9 cellular contexts compared by ENCODE assay signal in genomic region chr9:109014267-109015025, GRCh38. TPM values are rescaled to one million over a fixed set of nuclear protein-coding genes. Genes with fewer than 3 reads are reported as not detected.
DNase-seq lines count a peak whose midpoint lies in the region; ATAC-seq, FAIRE-seq and TF ChIP-seq lines count a peak whose summit lies in the region.
"Had no signal": no experiment of that assay in that cellular context is flagged by ENCODE, and none has a peak within 500 bp of the region (broad histone marks: within the 10 kb centered on the region; RNA-seq: fewer than 3 reads in every experiment).

No MANE protein-coding gene starts in this region.

- FAIRE-seq in bronchial epithelial cell (lab: Jason Lieb, UNC), result no peak
- FAIRE-seq: G401.6 had no signal

- H3K9me3 ChIP-seq in liver (ENCODE audit: control insufficient read depth in 4 of 4, low read length in 3 of 4) (no peaks in the 10 kb centered on the region), tibial artery (no peaks in the 10 kb centered on the region)

- H3K27me3 ChIP-seq in bronchial epithelial cell (ENCODE audit: control insufficient read depth, insufficient read depth, low read length), result no peaks in the 10 kb centered on the region
- H3K27me3 ChIP-seq in liver (ENCODE audit: control insufficient read depth in 4 of 4, insufficient read depth in 4 of 4, low read length in 3 of 4), result no peaks in the 10 kb centered on the region
- no peaks in the 10 kb centered on the region for H3K27me3 ChIP-seq in tibial artery

- no peaks in the 10 kb centered on the region for H3K27me3 Mint-ChIP-seq in activated T-cell treated with anti-CD3 and anti-CD28 coated beads, Interleukin-2, amount 50 U/mL, for 4 hours (ENCODE audit: low read depth)

- no peaks in the 10 kb centered on the region for H3K36me3 ChIP-seq in bronchial epithelial cell (ENCODE audit: control insufficient read depth, insufficient read depth, low read length)
- H3K36me3 ChIP-seq in liver (ENCODE audit: control insufficient read depth in 4 of 4, insufficient read depth in 3 of 4, low read depth in 1 of 4, low read length in 3 of 4), result peaks cover 0 to under 1% (median 0%) of the 10 kb centered on the region in 4 donors
- peaks cover 0 to 3% (median 0%) of the 10 kb centered on the region in 3 donors for H3K36me3 ChIP-seq in tibial artery

- peaks cover 32% of the 10 kb centered on the region for H3K4me1 Mint-ChIP-seq in activated T-cell treated with anti-CD3 and anti-CD28 coated beads, Interleukin-2, amount 50 U/mL, for 4 hours (ENCODE audit: low read depth)

- no peak for DNase-seq in activated T-cell treated with anti-CD3 and anti-CD28 coated beads, Interleukin-2, amount 50 U/mL, for 4 hours
- DNase-seq in activated T-cell treated with anti-CD3 and anti-CD28 coated beads for 4 hours (no peak), bronchial epithelial cell (ENCODE audit: low read depth) (peak; percentile 47), tibial artery (peak; percentile 34 to 68), GM19240 (ENCODE audit: insufficient read length, low spot score) (no peak)

- TF ChIP-seq CTCF in bronchial epithelial cell (IDR thresholded peaks at IDR 0.05; ENCODE audit: insufficient read depth, low read length, severe bottlenecking), result no peak
- TF ChIP-seq CTCF in liver (IDR thresholded peaks at IDR 0.05; ENCODE audit: low read depth, low read length, missing input control), result no peak
- no peak for TF ChIP-seq CTCF in tibial artery (IDR thresholded peaks at IDR 0.05)

- intact Hi-C loops in tibial artery (cut with DNase I; ENCODE audit: low total_unique reads), result loop anchor here (5.0 to 10.0 kb wide), 2 partner anchors 80 to 103 kb away; partner anchors contain the start of genes ABITRAM, ELP1 and TMEM245

- H3K9me3 Mint-ChIP-seq in activated T-cell treated with anti-CD3 and anti-CD28 coated beads, Interleukin-2, amount 50 U/mL, for 4 hours, result no peaks in the 10 kb centered on the region

- H3K4me1 ChIP-seq in liver (ENCODE audit: control insufficient read depth in 4 of 4, insufficient read depth in 4 of 4, low read length in 3 of 4) (peaks cover 4 to 26% (median 11%) of the 10 kb centered on the region in 4 donors), tibial artery (peaks cover 0 to 38% (median 28%) of the 10 kb centered on the region in 4 donors)

- H3K27ac ChIP-seq in liver (ENCODE audit: low read depth in 1 of 2, low read length in 2 of 2), result peak overlapping the region; percentile 86 to 88
- H3K27ac ChIP-seq in tibial artery, result peak overlapping the region; percentile 91 to 97

- TF ChIP-seq RAD21 in liver (IDR thresholded peaks at IDR 0.05), result no peak

- ATAC-seq in activated T-cell treated with anti-CD3 and anti-CD28 coated beads, Interleukin-2, amount 50 U/mL, for 4 hours, result no peak
- ATAC-seq in HG03571 (IDR thresholded peaks at IDR 0.05; ENCODE audit: unreplicated experiment), result no peak
- no peak for ATAC-seq in HG03139 (IDR thresholded peaks at IDR 0.05; ENCODE audit: unreplicated experiment)

- peak overlapping the region in 1 of 2 donors; percentile 7 for H3K9ac ChIP-seq in liver (ENCODE audit: low read depth in 1 of 2, low read length in 2 of 2)

- 80% methylated on average over 11 of the region's 11 CpGs for WGBS in liver

- H3K4me3 Mint-ChIP-seq in activated T-cell treated with anti-CD3 and anti-CD28 coated beads, Interleukin-2, amount 50 U/mL, for 4 hours, result peak overlapping the region; percentile 87

- H3K4me3 ChIP-seq in bronchial epithelial cell (ENCODE audit: low read depth, low read length), result no peak overlapping the region
- H3K4me3 ChIP-seq in liver (ENCODE audit: low read depth in 1 of 3, low read length in 3 of 3), result no peak overlapping the region
- peak overlapping the region; percentile 72 to 77 for H3K4me3 ChIP-seq in tibial artery

- peaks cover 5% of the 10 kb centered on the region for H3K36me3 Mint-ChIP-seq in activated T-cell treated with anti-CD3 and anti-CD28 coated beads, Interleukin-2, amount 50 U/mL, for 4 hours (ENCODE audit: insufficient read depth)

TF ChIP-seq in liver, 16 proteins besides CTCF, POLR2A, EP300 and RAD21:
- no peak for TF ChIP-seq ZBTB33 (IDR thresholded peaks at IDR 0.05)
- no peak for TF ChIP-seq RXRA (IDR thresholded peaks at IDR 0.05)
- no peak for TF ChIP-seq FOXA1 (IDR thresholded peaks at IDR 0.05)
- TF ChIP-seq NR2F2 (IDR thresholded peaks at IDR 0.05), result no peak
- no peak for TF ChIP-seq GABPA (IDR thresholded peaks at IDR 0.05 in 1 of 2, conservative IDR thresholded peaks at IDR 0.05 in 1 of 2)
- TF ChIP-seq YY1 (IDR thresholded peaks at IDR 0.05), result no peak
- TF ChIP-seq HNF4A (conservative IDR thresholded peaks at IDR 0.05), result no peak
- TF ChIP-seq SP1 (IDR thresholded peaks at IDR 0.05), result no peak
- no peak for TF ChIP-seq TAF1 (conservative IDR thresholded peaks at IDR 0.05)
- no peak for TF ChIP-seq REST (IDR thresholded peaks at IDR 0.05)
- TF ChIP-seq MAX (IDR thresholded peaks at IDR 0.05), result no peak
- no peak for TF ChIP-seq JUND (IDR thresholded peaks at IDR 0.05)
- TF ChIP-seq ATF3 (IDR thresholded peaks at IDR 0.05), result no peak
- TF ChIP-seq EGR1 (IDR thresholded peaks at IDR 0.05; ENCODE audit: low read depth in 2 of 2), result no peak
- no peak for TF ChIP-seq FOXA2 (IDR thresholded peaks at IDR 0.05)

RNA-seq across cellular contexts. Expression of gene CTNNAL1, which starts 1.1 kb away (rescaled TPM):
- 1 to 10 TPM; 5.0 to 7.4 (median 5.6) TPM for total RNA-seq in activated T-cell treated with anti-CD3 and anti-CD28 coated beads, Interleukin-2, amount 50 U/mL, for 4 hours
- 15.9 and 63.4 TPM in 2 replicates for total RNA-seq in bronchial epithelial cell
- total RNA-seq in liver, result 10 to 100 TPM; 10.5 to 31.5 TPM
- polyA plus RNA-seq in liver, result 10 to 100 TPM; 14.4 to 22.8 TPM

Comparison
In these comparisons a context has a peak if more than half of its experiments do, and no peak if none do; other contexts are left out.
1. DNase-seq: peak in bronchial epithelial cell (single experiment) and tibial artery (2 of 2); none in activated T-cell treated with anti-CD3 and anti-CD28 coated beads, Interleukin-2, amount 50 U/mL, for 4 hours (single experiment), activated T-cell treated with anti-CD3 and anti-CD28 coated beads for 4 hours (single experiment) and GM19240 (single experiment).
2. H3K4me3 ChIP-seq: peak in tibial artery (2 of 2); none in bronchial epithelial cell (single experiment) and liver (0 of 3).